8 cellular contexts compared by ENCODE assay signal in genomic region chr12:43835656-43836454, GRCh38. TPM values are rescaled to one million over a fixed set of nuclear protein-coding genes. Genes with fewer than 3 reads are reported as not detected.
DNase-seq lines count a peak whose midpoint lies in the region; ATAC-seq and TF ChIP-seq lines count a peak whose summit lies in the region.

Gene TMEM117, plus strand, starts transcription at chr12:43836081.

- TF ChIP-seq CTCF in RWPE2 (IDR thresholded peaks at IDR 0.05; ENCODE audit: poor library complexity, severe bottlenecking) (no peak), osteocyte (IDR thresholded peaks at IDR 0.05) (no peak), transverse colon (IDR thresholded peaks at IDR 0.05) (no peak)

- in situ Hi-C loops in transverse colon (cut with MboI; ENCODE audit: low pct_ligation_motif_present in 1 of 4, low pct_unique_long_range_greater_than_20kb in 1 of 4, low sequenced_read_pairs in 3 of 4) = no loop called here

- H3K36me3 ChIP-seq in RWPE2 (ENCODE audit: low read depth) = no peaks in the 10 kb centered on the region
- H3K36me3 ChIP-seq in transverse colon = no peaks in the 10 kb centered on the region

- DNase-seq in COR-L47 (lab: John Stamatoyannopoulos, UW) (peak; percentile 5), RWPE2 (ENCODE audit: low spot score) (no peak), glomerular visceral epithelial cell (ENCODE audit: extremely low spot score) (peak; percentile 61), osteocyte (ENCODE audit: extremely low spot score, unreplicated experiment) (peak; percentile 88), transverse colon (peak; percentile 72)
- DNase-seq in activated naive CD4-positive, alpha-beta T cell treated with anti-CD3 and anti-CD28 coated beads, Interleukin-2, amount 10 ng/mL, durations not matched to agents 7 days and 5 days = peak; percentile 74

- peaks cover 9% of the 10 kb centered on the region for H3K27me3 Mint-ChIP-seq in activated naive CD4-positive, alpha-beta T cell treated with anti-CD3 and anti-CD28 coated beads, Interleukin-2, amount 10 ng/mL, durations not matched to agents 7 days and 5 days
- no peaks in the 10 kb centered on the region for H3K27me3 Mint-ChIP-seq in osteocyte (ENCODE audit: unreplicated experiment)

- H3K9me3 ChIP-seq in RWPE2 (ENCODE audit: severe bottlenecking) = no peaks in the 10 kb centered on the region
- H3K9me3 ChIP-seq in transverse colon = no peaks in the 10 kb centered on the region

- WGBS in transverse colon (ENCODE audit: low coverage in 1 of 2), 2 donors = 0% methylated on average over 61 of the region's 101 CpGs; no CpG with 5 or more reads in 1 of the 2 donors

- CTCF ChIA-PET in activated naive CD4-positive, alpha-beta T cell treated with anti-CD3 and anti-CD28 coated beads, Interleukin-2, amount 10 ng/mL, durations not matched to agents 7 days and 5 days (lab: Charles Lee) = no interaction called here

- intact Hi-C loops in transverse colon (cut with DNase I; ENCODE audit: low total_unique reads) = no loop called here

- H3K27ac Mint-ChIP-seq in activated naive CD4-positive, alpha-beta T cell treated with anti-CD3 and anti-CD28 coated beads, Interleukin-2, amount 10 ng/mL, durations not matched to agents 7 days and 5 days = peak within 1 kb of the TSS; percentile 87
- H3K27ac Mint-ChIP-seq in osteocyte (ENCODE audit: unreplicated experiment) = peak within 1 kb of the TSS; percentile 79

- ATAC-seq in GM19397 (IDR thresholded peaks at IDR 0.05; ENCODE audit: unreplicated experiment) (peak; percentile 83), HG03520 (IDR thresholded peaks at IDR 0.05; ENCODE audit: unreplicated experiment) (peak; percentile 72), RWPE2 (ENCODE audit: low read depth) (peak; percentile 75)

- TF ChIP-seq POLR2A in transverse colon (IDR thresholded peaks at IDR 0.05) = peak; percentile 55

- H3K4me3 ChIP-seq in RWPE2 (ENCODE audit: severe bottlenecking) (peak within 1 kb of the TSS; percentile 59), transverse colon (peak within 1 kb of the TSS; percentile 45 to 86 (median 74))

- no peaks in the 10 kb centered on the region for H3K4me1 ChIP-seq in RWPE2 (ENCODE audit: insufficient read depth, poor library complexity, severe bottlenecking)
- peaks cover 4 to 17% (median 6%) of the 10 kb centered on the region in 4 donors for H3K4me1 ChIP-seq in transverse colon

- peak within 1 kb of the TSS; percentile 12 for H3K27ac ChIP-seq in RWPE2 (ENCODE audit: poor library complexity, severe bottlenecking)
- peak within 1 kb of the TSS; percentile 95 to 97 (median 96) for H3K27ac ChIP-seq in transverse colon

- H3K4me3 Mint-ChIP-seq in activated naive CD4-positive, alpha-beta T cell treated with anti-CD3 and anti-CD28 coated beads, Interleukin-2, amount 10 ng/mL, durations not matched to agents 7 days and 5 days = peak within 1 kb of the TSS; percentile 86
- H3K4me3 Mint-ChIP-seq in osteocyte (ENCODE audit: unreplicated experiment) = peak within 1 kb of the TSS; percentile 78

- H3K27me3 ChIP-seq in RWPE2 (ENCODE audit: insufficient read depth, poor library complexity, severe bottlenecking) (no peaks in the 10 kb centered on the region), transverse colon (no peaks in the 10 kb centered on the region)

- H3K4me1 Mint-ChIP-seq in activated naive CD4-positive, alpha-beta T cell treated with anti-CD3 and anti-CD28 coated beads, Interleukin-2, amount 10 ng/mL, durations not matched to agents 7 days and 5 days = peaks cover 28% of the 10 kb centered on the region
- H3K4me1 Mint-ChIP-seq in osteocyte (ENCODE audit: unreplicated experiment) = peaks cover 18% of the 10 kb centered on the region

- no peak for TF ChIP-seq EP300 in transverse colon (IDR thresholded peaks at IDR 0.05; ENCODE audit: low read depth)

- H3K36me3 Mint-ChIP-seq in activated naive CD4-positive, alpha-beta T cell treated with anti-CD3 and anti-CD28 coated beads, Interleukin-2, amount 10 ng/mL, durations not matched to agents 7 days and 5 days = no peaks in the 10 kb centered on the region
- H3K36me3 Mint-ChIP-seq in osteocyte (ENCODE audit: unreplicated experiment) = peaks cover 4% of the 10 kb centered on the region

- H3K9me3 Mint-ChIP-seq in activated naive CD4-positive, alpha-beta T cell treated with anti-CD3 and anti-CD28 coated beads, Interleukin-2, amount 10 ng/mL, durations not matched to agents 7 days and 5 days = no peaks in the 10 kb centered on the region
- no peaks in the 10 kb centered on the region for H3K9me3 Mint-ChIP-seq in osteocyte (ENCODE audit: unreplicated experiment)

RNA-seq across cellular contexts. Expression of gene TMEM117, which starts in this region (rescaled TPM):
- 14.2 and 18.4 TPM in 2 replicates for total RNA-seq in osteocyte
- 10 to 100 TPM in 3 of 4 donors, under 1 TPM in 1; 0.40 to 92.8 (median 25.6) TPM for total RNA-seq in transverse colon
